In the genomic region with DNA sequence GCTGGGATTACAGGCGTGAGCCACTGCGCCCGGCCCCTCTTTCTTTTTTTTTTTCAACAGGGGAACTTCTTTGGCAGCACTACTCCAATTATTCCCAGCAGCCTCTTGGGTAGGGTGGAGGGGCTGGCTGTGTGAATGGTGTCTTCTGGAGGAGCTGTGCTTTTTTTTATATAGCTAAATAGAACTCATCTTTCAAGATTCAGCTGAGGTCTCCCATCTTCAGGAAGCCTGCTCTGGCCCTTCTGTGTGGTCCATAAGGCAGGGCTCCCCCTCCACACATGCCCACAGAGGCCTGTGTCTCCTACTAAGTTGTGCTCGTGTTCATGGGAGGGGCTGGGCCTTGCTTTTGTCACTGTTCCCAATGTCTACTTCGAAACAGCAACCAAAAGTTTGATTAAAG, we compare ENCODE assay signal across 13 cellular contexts.
DNase-seq lines count a peak whose midpoint lies in the region; ATAC-seq and TF ChIP-seq lines count a peak whose summit lies in the region.
"Had no signal": no experiment of that assay in that cellular context is flagged by ENCODE, and none has a peak within 500 bp of the region (broad histone marks: within the 10 kb centered on the region; RNA-seq: fewer than 3 reads in every experiment).

No MANE protein-coding gene starts in this region.

- no peak overlapping the region for H3K4me3 Mint-ChIP-seq in Caco-2 (ENCODE audit: unreplicated experiment)
- H3K4me3 Mint-ChIP-seq in endothelial cell (ENCODE audit: unreplicated experiment) = no peak overlapping the region
- H3K4me3 Mint-ChIP-seq: CD4-positive, alpha-beta T cell had no signal

- ATAC-seq in HG02623 (IDR thresholded peaks at IDR 0.05; ENCODE audit: unreplicated experiment) (no peak), GM19328 (IDR thresholded peaks at IDR 0.05; ENCODE audit: unreplicated experiment) (no peak)

- H2BK5ac ChIP-seq in mesenchymal stem cell (ENCODE audit: low read depth, low read length, poor library complexity, severe bottlenecking) = no peak overlapping the region

- no peak overlapping the region for H3K4me2 ChIP-seq in mesenchymal stem cell (ENCODE audit: low read length, poor library complexity, severe bottlenecking)

- H3K27ac ChIP-seq in dorsolateral prefrontal cortex (peak overlapping the region in 56 of 59 donors; percentile 1 to 85 (median 63)), mesenchymal stem cell (ENCODE audit: low read length, poor library complexity, severe bottlenecking) (peak overlapping the region; percentile 96), spleen (peak overlapping the region in 7 of 8 donors; percentile 26 to 61 (median 46))

- CTCF ChIA-PET in Caco-2 (lab: Charles Lee) = no interaction called here

- no peak overlapping the region for H2BK120ac ChIP-seq in mesenchymal stem cell (ENCODE audit: low read depth, low read length)

- H3K4me3 ChIP-seq in Caco-2 (ENCODE audit: low read depth, low read length) (no peak overlapping the region), dorsolateral prefrontal cortex (peak overlapping the region in 3 of 59 donors; percentile 0 to 16 (median 0)), mesenchymal stem cell (ENCODE audit: insufficient read depth in 1 of 2, low read depth in 1 of 2, low read length in 2 of 2) (no peak overlapping the region), spleen (no peak overlapping the region)

- no peaks in the 10 kb centered on the region for H3K27me3 ChIP-seq in Caco-2 (replicated peaks; ENCODE audit: control insufficient read depth, insufficient read depth, low read length)
- H3K27me3 ChIP-seq in dorsolateral prefrontal cortex = no peaks in the 10 kb centered on the region
- H3K27me3 ChIP-seq in mesenchymal stem cell (ENCODE audit: control insufficient read depth in 1 of 2, insufficient read depth in 1 of 2, low read length in 2 of 2) = no peaks in the 10 kb centered on the region
- H3K27me3 ChIP-seq in spleen (replicated peaks in 1 of 7) = no peaks in the 10 kb centered on the region

- in situ Hi-C loops in GM13976 (cut with MboI; ENCODE audit: low sequenced_read_pairs, unreplicated experiment) = no loop called here

- H3K9me3 Mint-ChIP-seq in Caco-2 (ENCODE audit: unreplicated experiment) (no peaks in the 10 kb centered on the region), endothelial cell (ENCODE audit: unreplicated experiment) (no peaks in the 10 kb centered on the region)
- H3K9me3 Mint-ChIP-seq: CD4-positive, alpha-beta T cell had no signal

- H2AFZ ChIP-seq in mesenchymal stem cell (ENCODE audit: low read depth, low read length) = no peak overlapping the region

- H3K23ac ChIP-seq in mesenchymal stem cell (ENCODE audit: low read length in 2 of 2) = no peak overlapping the region

- H3K36me3 ChIP-seq in Caco-2 (ENCODE audit: control insufficient read depth, insufficient read depth, low read length) (no peaks in the 10 kb centered on the region; the same call in 1 of the 2 replicates), mesenchymal stem cell (ENCODE audit: control insufficient read depth in 1 of 2, insufficient read depth in 2 of 2, low read depth in 1 of 2, low read length in 2 of 2) (peaks cover 38 to 43% of the 10 kb centered on the region in 2 experiments), spleen (peaks cover 0 to 20% (median 0%) of the 10 kb centered on the region in 6 donors)

- peak overlapping the region; percentile 64 for H3K27ac Mint-ChIP-seq in Caco-2 (ENCODE audit: unreplicated experiment)
- no peak overlapping the region for H3K27ac Mint-ChIP-seq in endothelial cell (ENCODE audit: unreplicated experiment)
- H3K27ac Mint-ChIP-seq: CD4-positive, alpha-beta T cell had no signal

- peaks cover 8% of the 10 kb centered on the region; the same call in 1 of the 2 replicates for H3K4me1 ChIP-seq in Caco-2
- H3K4me1 ChIP-seq in mesenchymal stem cell (ENCODE audit: control insufficient read depth, insufficient read depth, low read depth, low read length) = peaks cover 24% of the 10 kb centered on the region
- peaks cover 2 to 29% (median 9%) of the 10 kb centered on the region in 6 donors for H3K4me1 ChIP-seq in spleen

- no peak overlapping the region for H2BK12ac ChIP-seq in mesenchymal stem cell (ENCODE audit: low read length in 2 of 2)

- no peak overlapping the region for H4K8ac ChIP-seq in mesenchymal stem cell (ENCODE audit: low read length)

- peak overlapping the region; percentile 97 for H2AK5ac ChIP-seq in mesenchymal stem cell (ENCODE audit: low read length, severe bottlenecking)

- H3K27me3 Mint-ChIP-seq in Caco-2 (ENCODE audit: insufficient read depth, unreplicated experiment) (no peaks in the 10 kb centered on the region), endothelial cell (ENCODE audit: unreplicated experiment) (peaks cover 4% of the 10 kb centered on the region)
- H3K27me3 Mint-ChIP-seq: CD4-positive, alpha-beta T cell had no signal

- H3K36me3 Mint-ChIP-seq in Caco-2 (ENCODE audit: insufficient read depth, unreplicated experiment) = peaks cover 37% of the 10 kb centered on the region
- H3K36me3 Mint-ChIP-seq in endothelial cell (ENCODE audit: low read depth, unreplicated experiment) = peaks cover 31% of the 10 kb centered on the region

- TF ChIP-seq CTCF in Caco-2 (IDR thresholded peaks at IDR 0.05; ENCODE audit: insufficient read depth in 1 of 2, low read depth in 1 of 2, low read length in 1 of 2, severe bottlenecking in 1 of 2, unreplicated experiment in 1 of 2) (no peak), dorsolateral prefrontal cortex (IDR thresholded peaks at IDR 0.05 in 54 of 56, conservative IDR thresholded peaks at IDR 0.05 in 2 of 56; ENCODE audit: low read depth in 1 of 56, partially characterized antibody in 56 of 56) (no peak), spleen (IDR thresholded peaks at IDR 0.05 in 8 of 11, conservative IDR thresholded peaks at IDR 0.05 in 3 of 11) (no peak), endothelial cell (IDR thresholded peaks at IDR 0.05; ENCODE audit: unreplicated experiment) (no peak), GM13976 (IDR thresholded peaks at IDR 0.05; ENCODE audit: borderline replicate concordance, control extremely low read depth, extremely low read depth, insufficient read depth, missing control alignments) (no peak)

- H4K91ac ChIP-seq in mesenchymal stem cell (ENCODE audit: low read length) = no peak overlapping the region

- peaks cover 32% of the 10 kb centered on the region for H3K79me1 ChIP-seq in mesenchymal stem cell (replicated peaks; ENCODE audit: low read length, poor library complexity, severe bottlenecking)

- no TSS peak for BruUV-seq in Caco-2 (replicated peaks; lab: Mats Ljungman, UMichigan)

- H3K9me3 ChIP-seq in Caco-2 = no peaks in the 10 kb centered on the region
- no peaks in the 10 kb centered on the region for H3K9me3 ChIP-seq in mesenchymal stem cell (ENCODE audit: control insufficient read depth, low read length)
- no peaks in the 10 kb centered on the region for H3K9me3 ChIP-seq in spleen

- DNase-seq in Caco-2 = no peak
- DNase-seq in dorsolateral prefrontal cortex = no peak
- no peak for DNase-seq in mesenchymal stem cell
- DNase-seq in spleen = peak; percentile 28
- DNase-seq in endothelial cell (ENCODE audit: low spot score) = no peak
- DNase-seq in GM13976 (ENCODE audit: low spot score) = no peak
- DNase-seq: activated CD4-positive, alpha-beta T cell treated with anti-CD3 and anti-CD28 coated beads for 1 hour; CD4-positive, alpha-beta T cell; NCI-H1105; NCI-H69; SIG-M5 had no signal

- 89% methylated on average over 2 of the region's 5 CpGs for WGBS in mesenchymal stem cell
- 77 to 91% (median 80%) methylated on average over 5 of the region's 5 CpGs for WGBS in spleen, 5 donors

- no peak overlapping the region for H3K4ac ChIP-seq in mesenchymal stem cell (ENCODE audit: low read depth in 1 of 2, low read length in 2 of 2)

- intact Hi-C loops in Caco-2 (cut with micrococcal nuclease; ENCODE audit: unreplicated experiment) (no loop called here), dorsolateral prefrontal cortex (cut with DNase I) (no loop called here), spleen (cut with DNase I; ENCODE audit: low total_unique reads) (no loop called here)

- no peak for TF ChIP-seq POLR2A in spleen (IDR thresholded peaks at IDR 0.05)

- H3K18ac ChIP-seq in mesenchymal stem cell (ENCODE audit: low read depth in 1 of 2, low read length in 2 of 2) = no peak overlapping the region

- H3K9ac ChIP-seq in mesenchymal stem cell (ENCODE audit: low read length) = peak overlapping the region; percentile 73

- H3K4me1 Mint-ChIP-seq in Caco-2 (ENCODE audit: low read depth, unreplicated experiment) (peaks cover 24% of the 10 kb centered on the region), endothelial cell (ENCODE audit: unreplicated experiment) (peaks cover 18% of the 10 kb centered on the region)

- no peak overlapping the region for H3K14ac ChIP-seq in mesenchymal stem cell (ENCODE audit: low read length in 2 of 2)

- POLR2A ChIA-PET in Caco-2 (lab: Charles Lee) = no interaction called here

- no peak overlapping the region for H2BK15ac ChIP-seq in mesenchymal stem cell (ENCODE audit: low read depth, poor library complexity, severe bottlenecking)

Comparison
In these comparisons a context has a peak if more than half of its experiments do, and no peak if none do; other contexts are left out.
1. H3K27ac ChIP-seq: peak in every context shown above with its lines; median percentile 96 in mesenchymal stem cell; 63 in dorsolateral prefrontal cortex; 46 in spleen.